17 cellular contexts compared by ENCODE assay signal in genomic region chr3:134426660-134427181, GRCh38. TPM values are rescaled to one million over a fixed set of nuclear protein-coding genes. Genes with fewer than 3 reads are reported as not detected.
DNase-seq lines count a peak whose midpoint lies in the region; ATAC-seq, FAIRE-seq and TF ChIP-seq lines count a peak whose summit lies in the region.
"Had no signal": no experiment of that assay in that cellular context is flagged by ENCODE, and none has a peak within 500 bp of the region (broad histone marks: within the 10 kb centered on the region; RNA-seq: fewer than 3 reads in every experiment).

No MANE protein-coding gene starts in this region.

- H3K27me3 Mint-ChIP-seq in mesothelial cell of epicardium (ENCODE audit: low read depth), result no peaks in the 10 kb centered on the region

- H3K36me3 Mint-ChIP-seq in mesothelial cell of epicardium, result no peaks in the 10 kb centered on the region
- H3K36me3 Mint-ChIP-seq: natural killer cell, WTC11 had no signal

- FAIRE-seq in D721Med (lab: Jason Lieb, UNC), result no peak
- FAIRE-seq: kidney had no signal

- peak; percentile 43 for DNase-seq in AG08396 (ENCODE audit: low spot score)
- DNase-seq in LHCN-M2 (ENCODE audit: low read depth), result peak; percentile 86
- DNase-seq in cardiac fibroblast (ENCODE audit: low read depth in 2 of 2), result peak; percentile 18 to 81
- DNase-seq in mesothelial cell of epicardium (ENCODE audit: low spot score in 2 of 2, unreplicated experiment in 2 of 2), result no peak
- no peak for DNase-seq in stimulated activated CD4-positive, alpha-beta T cell treated with anti-CD3 and anti-CD28 coated beads, Interleukin-2, amount 100 ng/mL, for 48 hours
- no peak for DNase-seq in D721Med (ENCODE audit: insufficient read length, low spot score)
- no peak for DNase-seq in activated T-cell treated with anti-CD3 and anti-CD28 coated beads, Interleukin-2, amount 50 U/mL, for 48 hours
- DNase-seq: activated T-cell treated with anti-CD3 and anti-CD28 coated beads for 4 hours; erythroblast; kidney; natural killer cell; NCI-H1092; NCI-H524; SHP77; stimulated activated CD4-positive, alpha-beta T cell treated with anti-CD3 and anti-CD28 coated beads, Interleukin-12 subunit alpha, Interleukin-12 subunit beta, amount 100 ng/mL, for 4 hours had no signal

- no peak for ATAC-seq in HG03280 (IDR thresholded peaks at IDR 0.05; ENCODE audit: unreplicated experiment)
- ATAC-seq: natural killer cell, WTC11 had no signal

- no peak overlapping the region for H3K4me3 Mint-ChIP-seq in mesothelial cell of epicardium
- H3K4me3 Mint-ChIP-seq: natural killer cell, WTC11 had no signal

- TF ChIP-seq CTCF in cardiac fibroblast (IDR thresholded peaks at IDR 0.05; ENCODE audit: low read depth, low read length) (no peak), mesothelial cell of epicardium (IDR thresholded peaks at IDR 0.05; ENCODE audit: unreplicated experiment) (no peak), D721Med (IDR thresholded peaks at IDR 0.05; ENCODE audit: insufficient read depth, missing control alignments) (no peak)

- H3K4me1 Mint-ChIP-seq in mesothelial cell of epicardium, result peaks cover 14% of the 10 kb centered on the region
- H3K4me1 Mint-ChIP-seq: natural killer cell had no signal

- peak overlapping the region; percentile 45 for H3K27ac Mint-ChIP-seq in mesothelial cell of epicardium
- H3K27ac Mint-ChIP-seq: natural killer cell, WTC11 had no signal

- H3K4me3 ChIP-seq in cardiac fibroblast (replicated peaks in 1 of 2; ENCODE audit: low read depth in 2 of 2, low read length in 2 of 2), result no peak overlapping the region

- H3K9me3 Mint-ChIP-seq in mesothelial cell of epicardium, result peaks cover 3% of the 10 kb centered on the region
- H3K9me3 Mint-ChIP-seq: natural killer cell, WTC11 had no signal

RNA-seq across cellular contexts. Expression of gene AMOTL2, which starts 52.5 kb away (rescaled TPM):
- total RNA-seq in LHCN-M2 (2014; rRNA removed) (72.0 and 82.3 TPM in 2 replicates), mesothelial cell of epicardium (281 to 297 TPM (median 296 TPM) in 3 replicates)
- 79.6 TPM for polyA plus RNA-seq in LHCN-M2 (2012)
- total RNA-seq: natural killer cell had no signal

RNA-seq across cellular contexts. Expression of gene ANAPC13, which starts 59.1 kb away (rescaled TPM):
- total RNA-seq in LHCN-M2 (2014; rRNA removed) (166 and 196 TPM in 2 replicates), mesothelial cell of epicardium (63.0 to 64.7 TPM (median 63.1 TPM) in 3 replicates)
- 116 TPM for polyA plus RNA-seq in LHCN-M2 (2012)

RNA-seq across cellular contexts. Expression of gene CEP63, which starts 59.1 kb away (rescaled TPM):
- 25.0 and 29.8 TPM in 2 replicates for total RNA-seq in LHCN-M2 (2014; rRNA removed)
- 17.6 TPM for polyA plus RNA-seq in LHCN-M2 (2012)
- total RNA-seq in mesothelial cell of epicardium, result 20.8 to 23.5 TPM (median 22.5 TPM) in 3 replicates

Comparison
In these comparisons a context has a peak if more than half of its experiments do, and no peak if none do; other contexts are left out.
1. DNase-seq: peak in AG08396 (single experiment), LHCN-M2 (single experiment) and cardiac fibroblast (2 of 2); none in mesothelial cell of epicardium (0 of 2), stimulated activated CD4-positive, alpha-beta T cell treated with anti-CD3 and anti-CD28 coated beads, Interleukin-2, amount 100 ng/mL, for 48 hours (0 of 2), D721Med (single experiment) and activated T-cell treated with anti-CD3 and anti-CD28 coated beads, Interleukin-2, amount 50 U/mL, for 48 hours (0 of 2).